8 cellular contexts compared by ENCODE assay signal in genomic region chr19:8412783-8413592, GRCh38. TPM values are rescaled to one million over a fixed set of nuclear protein-coding genes. Genes with fewer than 3 reads are reported as not detected.
DNase-seq lines count a peak whose midpoint lies in the region; ATAC-seq and TF ChIP-seq lines count a peak whose summit lies in the region.

A gene with protein sequence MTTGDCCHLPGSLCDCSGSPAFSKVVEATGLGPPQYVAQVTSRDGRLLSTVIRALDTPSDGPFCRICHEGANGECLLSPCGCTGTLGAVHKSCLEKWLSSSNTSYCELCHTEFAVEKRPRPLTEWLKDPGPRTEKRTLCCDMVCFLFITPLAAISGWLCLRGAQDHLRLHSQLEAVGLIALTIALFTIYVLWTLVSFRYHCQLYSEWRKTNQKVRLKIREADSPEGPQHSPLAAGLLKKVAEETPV (plus strand): TSS chr19:8413305. CDS start chr19:8421841, 8,536 bp downstream.

- ATAC-seq in HG02623 (IDR thresholded peaks at IDR 0.05; ENCODE audit: unreplicated experiment) (peak; percentile 97), SK-N-SH treated with all-trans-retinoic acid at 6 μM for 48 hours (peak; percentile 100), thoracic aorta (ENCODE audit: insufficient number of reproducible peaks, low FRiP score, low read depth) (peak; percentile 95)

- DNase-seq in GM12865 (ENCODE audit: low read depth) (peak; percentile 99), NCI-H1092 treated with DMSO at 0.1 percent for 48 hours (lab: John Stamatoyannopoulos, UW) (peak; percentile 89), glomerular visceral epithelial cell (ENCODE audit: extremely low spot score) (peak; percentile 98), osteocyte (ENCODE audit: extremely low spot score, unreplicated experiment) (peak; percentile 99), thoracic aorta (ENCODE audit: low spot score) (peak; percentile 80)

- H3K4me1 ChIP-seq in thoracic aorta (ENCODE audit: control insufficient read depth in 1 of 2, low read depth in 2 of 2) = peaks cover 0 to 10% of the 10 kb centered on the region in 2 donors

- no peaks in the 10 kb centered on the region for H3K27me3 Mint-ChIP-seq in activated naive CD4-positive, alpha-beta T cell treated with anti-CD3 and anti-CD28 coated beads, Interleukin-2, amount 50 U/mL, for 24 hours
- no peaks in the 10 kb centered on the region for H3K27me3 Mint-ChIP-seq in osteocyte (ENCODE audit: unreplicated experiment)

- no peaks in the 10 kb centered on the region for H3K36me3 ChIP-seq in thoracic aorta

- H3K4me3 ChIP-seq in GM12865 (ENCODE audit: low read depth, low read length) = peak within 1 kb of the TSS; percentile 84
- H3K4me3 ChIP-seq in thoracic aorta = peak within 1 kb of the TSS; percentile 79

- no peaks in the 10 kb centered on the region for H3K9me3 ChIP-seq in thoracic aorta

- H3K36me3 Mint-ChIP-seq in activated naive CD4-positive, alpha-beta T cell treated with anti-CD3 and anti-CD28 coated beads, Interleukin-2, amount 50 U/mL, for 24 hours = no peaks in the 10 kb centered on the region
- no peaks in the 10 kb centered on the region for H3K36me3 Mint-ChIP-seq in osteocyte (ENCODE audit: unreplicated experiment)

- peaks cover 8% of the 10 kb centered on the region for H3K4me1 Mint-ChIP-seq in activated naive CD4-positive, alpha-beta T cell treated with anti-CD3 and anti-CD28 coated beads, Interleukin-2, amount 50 U/mL, for 24 hours
- peaks cover 16% of the 10 kb centered on the region for H3K4me1 Mint-ChIP-seq in osteocyte (ENCODE audit: unreplicated experiment)

- no peaks in the 10 kb centered on the region for H3K27me3 ChIP-seq in thoracic aorta (replicated peaks; ENCODE audit: insufficient read depth)

- H3K27ac ChIP-seq in thoracic aorta = peak within 1 kb of the TSS in 1 of 2 donors; percentile 54

- H3K4me3 Mint-ChIP-seq in activated naive CD4-positive, alpha-beta T cell treated with anti-CD3 and anti-CD28 coated beads, Interleukin-2, amount 50 U/mL, for 24 hours = peak within 1 kb of the TSS; percentile 71
- H3K4me3 Mint-ChIP-seq in osteocyte (ENCODE audit: unreplicated experiment) = peak within 1 kb of the TSS; percentile 56

- H3K9me3 Mint-ChIP-seq in activated naive CD4-positive, alpha-beta T cell treated with anti-CD3 and anti-CD28 coated beads, Interleukin-2, amount 50 U/mL, for 24 hours = no peaks in the 10 kb centered on the region
- no peaks in the 10 kb centered on the region for H3K9me3 Mint-ChIP-seq in osteocyte (ENCODE audit: unreplicated experiment)

- H3K27ac Mint-ChIP-seq in activated naive CD4-positive, alpha-beta T cell treated with anti-CD3 and anti-CD28 coated beads, Interleukin-2, amount 50 U/mL, for 24 hours = peak within 1 kb of the TSS; percentile 59
- H3K27ac Mint-ChIP-seq in osteocyte (ENCODE audit: unreplicated experiment) = no peak within 1 kb of the TSS

- TF ChIP-seq CTCF in GM12865 (IDR thresholded peaks at IDR 0.05; ENCODE audit: insufficient read depth, low read depth, low read length, missing control alignments) = peak; percentile 63
- peak; percentile 76 for TF ChIP-seq CTCF in osteocyte (IDR thresholded peaks at IDR 0.05)
- peak; percentile 77 for TF ChIP-seq CTCF in thoracic aorta (IDR thresholded peaks at IDR 0.05)

TF ChIP-seq in SK-N-SH treated with all-trans-retinoic acid at 6 μM for 48 hours, 23 proteins besides CTCF, POLR2A, EP300 and RAD21:
- TF ChIP-seq ZC3H10 (CRISPR knock-in tag; IDR thresholded peaks at IDR 0.05) (0 out of 2 replicates have a peak, but pooled peaks have one; percentile 17), SNAI2 (CRISPR knock-in tag; IDR thresholded peaks at IDR 0.05) (no peak)
TF ChIP-seq in SK-N-SH treated with all-trans-retinoic acid at 6 μM for 48 hours: peak in this region for 1.

RNA-seq across cellular contexts. Expression of the gene that starts here (rescaled TPM):
- total RNA-seq in osteocyte = 45.0 and 50.6 TPM in 2 replicates
- total RNA-seq in thoracic aorta = 100 to 1,000 TPM; 165 to 294 TPM
